Comparison of ENCODE assay signal across 17 cellular contexts in the genomic region with DNA sequence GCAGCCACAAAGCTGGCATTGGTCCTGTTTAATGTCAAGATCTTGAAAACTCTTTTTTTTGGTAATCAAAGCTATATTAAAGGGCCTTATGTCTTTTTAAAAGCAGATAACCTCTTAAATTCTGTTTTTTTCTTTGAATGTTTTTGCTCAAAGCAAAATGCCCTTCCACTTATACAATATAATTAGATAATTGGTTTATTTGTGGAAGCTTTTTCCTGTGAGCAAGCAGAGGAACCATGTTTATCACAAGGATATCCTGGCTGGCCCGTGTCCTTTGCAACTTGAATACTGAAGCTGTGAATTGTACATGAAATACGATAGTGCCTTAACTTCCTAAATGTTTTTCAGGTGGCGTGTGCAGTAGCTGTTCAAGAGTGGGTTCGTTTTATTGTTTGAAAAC. TPM values are rescaled to one million over a fixed set of nuclear protein-coding genes. Genes with fewer than 3 reads are reported as not detected.
DNase-seq lines count a peak whose midpoint lies in the region; ATAC-seq and TF ChIP-seq lines count a peak whose summit lies in the region.
"Had no signal": no experiment of that assay in that cellular context is flagged by ENCODE, and none has a peak within 500 bp of the region (broad histone marks: within the 10 kb centered on the region; RNA-seq: fewer than 3 reads in every experiment).

No MANE protein-coding gene starts in this region.

- H3K4me2 ChIP-seq in DOHH2 (ENCODE audit: low read length) = peak overlapping the region; percentile 94

- H4K20me1 ChIP-seq in DOHH2 (ENCODE audit: control insufficient read depth, insufficient read depth, low read depth, low read length) = no peaks in the 10 kb centered on the region

- H3K36me3 ChIP-seq in DOHH2 (ENCODE audit: control insufficient read depth, low read length) (peaks cover 30% of the 10 kb centered on the region), esophagus muscularis mucosa (no peaks in the 10 kb centered on the region)
- H3K36me3 ChIP-seq: SJCRH30 had no signal

- H3K4me1 ChIP-seq in DOHH2 (ENCODE audit: control insufficient read depth, low read length) (peaks cover 69% of the 10 kb centered on the region), esophagus muscularis mucosa (peaks cover 14 to 59% (median 37%) of the 10 kb centered on the region in 4 donors)
- H3K4me1 ChIP-seq: SJCRH30 had no signal

- TF ChIP-seq CTCF in DOHH2 (IDR thresholded peaks at IDR 0.05; ENCODE audit: low read depth, low read length, poor library complexity, severe bottlenecking) (no peak), esophagus muscularis mucosa (IDR thresholded peaks at IDR 0.05) (no peak), foreskin fibroblast (IDR thresholded peaks at IDR 0.05; ENCODE audit: low read depth, low read length) (no peak)

- H3K27ac ChIP-seq in DOHH2 (ENCODE audit: low read depth, low read length) (no peak overlapping the region), esophagus muscularis mucosa (replicated peaks in 1 of 4) (no peak overlapping the region)
- H3K27ac ChIP-seq: 22Rv1, GM23248, SJCRH30 had no signal

- DNase-seq in NCI-H1105 treated with DMSO at 0.1 percent for 48 hours (lab: John Stamatoyannopoulos, UW) (peak; percentile 17), NCI-H1105 (lab: John Stamatoyannopoulos, UW) (no peak), iris pigment epithelial cell (ENCODE audit: low read depth) (peak; percentile 43), esophagus muscularis mucosa (ENCODE audit: extremely low spot score) (no peak), foreskin fibroblast (no peak)
- DNase-seq: C1 segment of cervical spinal cord, COR-L47, DMS153, GM23248, NCI-H1436, NCI-H2029 treated with DMSO at 0.1 percent for 48 hours, NCI-H446, SJCRH30 had no signal

- intact Hi-C loops in esophagus muscularis mucosa (cut with DNase I) = no loop called here

- H3K27me3 ChIP-seq in DOHH2 (ENCODE audit: control insufficient read depth, low read length) = no peaks in the 10 kb centered on the region
- no peaks in the 10 kb centered on the region for H3K27me3 ChIP-seq in esophagus muscularis mucosa
- H3K27me3 ChIP-seq: SJCRH30 had no signal

- TF ChIP-seq POLR2A in esophagus muscularis mucosa (IDR thresholded peaks at IDR 0.05; ENCODE audit: low read depth) = no peak

- no peaks in the 10 kb centered on the region for H3K9me2 ChIP-seq in DOHH2 (replicated peaks; ENCODE audit: control insufficient read depth, low read length)

- no peaks in the 10 kb centered on the region for H3K9me3 ChIP-seq in DOHH2 (ENCODE audit: control insufficient read depth, insufficient read depth, low read length)
- no peaks in the 10 kb centered on the region for H3K9me3 ChIP-seq in esophagus muscularis mucosa
- H3K9me3 ChIP-seq: SJCRH30 had no signal

- no peak for TF ChIP-seq EP300 in esophagus muscularis mucosa (IDR thresholded peaks at IDR 0.05)

- H3F3A ChIP-seq in DOHH2 (ENCODE audit: control insufficient read depth, insufficient read depth) = peaks cover 15% of the 10 kb centered on the region

- ATAC-seq in SK-N-SH treated with all-trans-retinoic acid at 6 μM for 48 hours (peak; percentile 33; the same call in 1 of the 3 replicates), GM18520 (IDR thresholded peaks at IDR 0.05; ENCODE audit: unreplicated experiment) (no peak)

- WGBS in esophagus muscularis mucosa = 71% methylated on average over 4 of the region's 4 CpGs

- peaks cover 35% of the 10 kb centered on the region for H3K79me2 ChIP-seq in DOHH2 (ENCODE audit: control insufficient read depth, low read length)

- H3K4me3 ChIP-seq in DOHH2 (ENCODE audit: low read length) (peak overlapping the region; percentile 76), esophagus muscularis mucosa (no peak overlapping the region), foreskin fibroblast (ENCODE audit: low read depth in 1 of 2, low read length in 2 of 2) (no peak overlapping the region)
- H3K4me3 ChIP-seq: GM23248, SJCRH30 had no signal

TF ChIP-seq in SK-N-SH treated with all-trans-retinoic acid at 6 μM for 48 hours, 23 proteins besides CTCF, POLR2A, EP300 and RAD21:
- 0 out of 2 replicates have a peak, but pooled peaks have one; percentile 68 for TF ChIP-seq SNAI2 (CRISPR knock-in tag; IDR thresholded peaks at IDR 0.05)
- peak; percentile 78 for TF ChIP-seq TCF4 (CRISPR knock-in tag; IDR thresholded peaks at IDR 0.05; ENCODE audit: borderline replicate concordance)
- TF ChIP-seq ARNTL (CRISPR knock-in tag; IDR thresholded peaks at IDR 0.05; ENCODE audit: borderline replicate concordance, low read depth) = no peak
- no peak for TF ChIP-seq ZFP30 (CRISPR knock-in tag; IDR thresholded peaks at IDR 0.05)
- TF ChIP-seq ISL1 (CRISPR knock-in tag; IDR thresholded peaks at IDR 0.05) = peak; percentile 66; the same call in 1 of the 2 replicates
- TF ChIP-seq, protein P1, sequence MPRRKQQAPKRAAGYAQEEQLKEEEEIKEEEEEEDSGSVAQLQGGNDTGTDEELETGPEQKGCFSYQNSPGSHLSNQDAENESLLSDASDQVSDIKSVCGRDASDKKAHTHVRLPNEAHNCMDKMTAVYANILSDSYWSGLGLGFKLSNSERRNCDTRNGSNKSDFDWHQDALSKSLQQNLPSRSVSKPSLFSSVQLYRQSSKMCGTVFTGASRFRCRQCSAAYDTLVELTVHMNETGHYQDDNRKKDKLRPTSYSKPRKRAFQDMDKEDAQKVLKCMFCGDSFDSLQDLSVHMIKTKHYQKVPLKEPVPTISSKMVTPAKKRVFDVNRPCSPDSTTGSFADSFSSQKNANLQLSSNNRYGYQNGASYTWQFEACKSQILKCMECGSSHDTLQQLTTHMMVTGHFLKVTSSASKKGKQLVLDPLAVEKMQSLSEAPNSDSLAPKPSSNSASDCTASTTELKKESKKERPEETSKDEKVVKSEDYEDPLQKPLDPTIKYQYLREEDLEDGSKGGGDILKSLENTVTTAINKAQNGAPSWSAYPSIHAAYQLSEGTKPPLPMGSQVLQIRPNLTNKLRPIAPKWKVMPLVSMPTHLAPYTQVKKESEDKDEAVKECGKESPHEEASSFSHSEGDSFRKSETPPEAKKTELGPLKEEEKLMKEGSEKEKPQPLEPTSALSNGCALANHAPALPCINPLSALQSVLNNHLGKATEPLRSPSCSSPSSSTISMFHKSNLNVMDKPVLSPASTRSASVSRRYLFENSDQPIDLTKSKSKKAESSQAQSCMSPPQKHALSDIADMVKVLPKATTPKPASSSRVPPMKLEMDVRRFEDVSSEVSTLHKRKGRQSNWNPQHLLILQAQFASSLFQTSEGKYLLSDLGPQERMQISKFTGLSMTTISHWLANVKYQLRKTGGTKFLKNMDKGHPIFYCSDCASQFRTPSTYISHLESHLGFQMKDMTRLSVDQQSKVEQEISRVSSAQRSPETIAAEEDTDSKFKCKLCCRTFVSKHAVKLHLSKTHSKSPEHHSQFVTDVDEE (CRISPR knock-in tag; IDR thresholded peaks at IDR 0.05) = 0 out of 2 replicates have a peak, but pooled peaks have one; percentile 61
TF ChIP-seq in SK-N-SH treated with all-trans-retinoic acid at 6 μM for 48 hours: peak in this region for 4.

RNA-seq across cellular contexts. Expression of gene ST3GAL6, which starts 2.6 kb away (rescaled TPM):
- total RNA-seq in esophagus muscularis mucosa = 10 to 100 TPM in 1 of 4 donors, 1 to 10 TPM in 3; 3.3 to 10.8 (median 4.6) TPM
- total RNA-seq: GM23248 had no signal

Comparison
In these comparisons a context has a peak if more than half of its experiments do, and no peak if none do; other contexts are left out.
1. DNase-seq: peak in NCI-H1105 treated with DMSO at 0.1 percent for 48 hours (single experiment) and iris pigment epithelial cell (single experiment); none in NCI-H1105 (single experiment), esophagus muscularis mucosa (single experiment) and foreskin fibroblast (0 of 2).